21 cellular contexts compared by ENCODE assay signal in genomic region chr16:50354082-50354481, GRCh38. TPM values are rescaled to one million over a fixed set of nuclear protein-coding genes. Genes with fewer than 3 reads are reported as not detected.
A peak's percentile ranks its signal among the peaks of the same experiment; 100 is the strongest.
DNase-seq lines count a peak whose midpoint lies in the region; ATAC-seq and TF ChIP-seq lines count a peak whose summit lies in the region.
"Had no signal": no experiment of that assay in that cellular context is flagged by ENCODE, and none has a peak within 500 bp of the region (broad histone marks: within the 10 kb centered on the region; RNA-seq: fewer than 3 reads in every experiment).

No MANE protein-coding gene starts in this region.

- H3K27me3 ChIP-seq in left lung (no peaks in the 10 kb centered on the region), subcutaneous abdominal adipose tissue (ENCODE audit: control insufficient read depth in 5 of 5, insufficient read depth in 4 of 5, low read length in 5 of 5) (no peaks in the 10 kb centered on the region), aorta (ENCODE audit: control insufficient read depth in 1 of 2, insufficient read depth in 2 of 2, low read length in 1 of 2) (no peaks in the 10 kb centered on the region)
- H3K27me3 ChIP-seq: SJSA1 had no signal

- ATAC-seq in T-helper 17 cell (no peak), left lung (peak; percentile 83), aorta (ENCODE audit: low FRiP score) (peak; percentile 75), HG02973 (IDR thresholded peaks at IDR 0.05; ENCODE audit: unreplicated experiment) (no peak)
- ATAC-seq: A549, HepG2 had no signal

- no peak overlapping the region for H3K4me3 Mint-ChIP-seq in T-helper 17 cell
- H3K4me3 Mint-ChIP-seq: CD8-positive, alpha-beta T cell had no signal

- H3K4me1 ChIP-seq in left lung, result peaks cover 0 to 13% of the 10 kb centered on the region in 2 donors
- peaks cover 0 to 28% (median 6%) of the 10 kb centered on the region in 5 donors for H3K4me1 ChIP-seq in subcutaneous abdominal adipose tissue (ENCODE audit: control insufficient read depth in 5 of 5, insufficient read depth in 5 of 5, low read length in 5 of 5)
- H3K4me1 ChIP-seq in aorta (ENCODE audit: control insufficient read depth in 1 of 2, insufficient read depth in 2 of 2, low read length in 2 of 2), result no peaks in the 10 kb centered on the region
- H3K4me1 ChIP-seq: A549, Caco-2 had no signal

- peak overlapping the region in 1 of 2 donors; percentile 3 for H3K27ac ChIP-seq in left lung
- peak overlapping the region; percentile 47 for H3K27ac ChIP-seq in subcutaneous abdominal adipose tissue (ENCODE audit: low read depth, low read length)
- no peak overlapping the region for H3K27ac ChIP-seq in aorta (ENCODE audit: low read depth in 1 of 2, low read length in 2 of 2)
- H3K27ac ChIP-seq: A549, PC-9, SJSA1 had no signal

- H3K9ac ChIP-seq in subcutaneous abdominal adipose tissue (ENCODE audit: low read length in 5 of 5), result peak overlapping the region in 1 of 5 donors; percentile 57

- peaks cover 8% of the 10 kb centered on the region for H3K36me3 Mint-ChIP-seq in T-helper 17 cell (ENCODE audit: low read depth)

- TF ChIP-seq CTCF in left lung (IDR thresholded peaks at IDR 0.05), result no peak

- H3K9me3 ChIP-seq in T-helper 17 cell (ENCODE audit: control insufficient read depth, low read length, poor library complexity, severe bottlenecking), result no peaks in the 10 kb centered on the region
- no peaks in the 10 kb centered on the region for H3K9me3 ChIP-seq in left lung
- H3K9me3 ChIP-seq in subcutaneous abdominal adipose tissue (ENCODE audit: control insufficient read depth in 5 of 5, low read length in 5 of 5), result no peaks in the 10 kb centered on the region
- no peaks in the 10 kb centered on the region for H3K9me3 ChIP-seq in aorta (ENCODE audit: control insufficient read depth, low read length)
- H3K9me3 ChIP-seq: A549, SJSA1 had no signal

- intact Hi-C loops in left lung (cut with DNase I) (no loop called here), aorta (cut with DNase I) (loop anchor here in 1 of 2 donors (2.0 kb wide), 1 partner anchor 27 kb away; no protein-coding TSS in a partner anchor)

- peak overlapping the region; percentile 94 for H3K27ac Mint-ChIP-seq in T-helper 17 cell

- peaks cover 15% of the 10 kb centered on the region for H3K4me1 Mint-ChIP-seq in T-helper 17 cell

- no peak for DNase-seq in T-helper 17 cell
- no peak for DNase-seq in left lung
- DNase-seq in aorta, result no peak
- no peak for DNase-seq in D341Med (ENCODE audit: low spot score)
- no peak for DNase-seq in DMS153 (lab: John Stamatoyannopoulos, UW)
- DNase-seq: C1 segment of cervical spinal cord; Caco-2; CD8-positive, alpha-beta T cell; DMS 273 treated with DMSO at 0.1 percent for 48 hours; DMS79 treated with DMSO at 0.1 percent for 48 hours; NCI-H1436 treated with DMSO at 0.1 percent for 48 hours; NCI-H187 treated with DMSO at 0.1 percent for 48 hours; NCI-H524 treated with DMSO at 0.1 percent for 48 hours; NK-92 treated with Interleukin-12 subunit alpha and Interleukin-12 subunit beta, amount 100 ng/mL, for 24 hours; PC-9; Right ventricle myocardium superior had no signal

- WGBS in aorta, 2 donors, result 2 to 8% methylated on average over 1 of the region's 1 CpG

- H3K36me3 ChIP-seq in left lung (peaks cover 0 to 64% of the 10 kb centered on the region in 2 donors), subcutaneous abdominal adipose tissue (ENCODE audit: control insufficient read depth in 5 of 5, insufficient read depth in 5 of 5, low read length in 5 of 5) (peaks cover 17 to 43% (median 30%) of the 10 kb centered on the region in 5 donors), aorta (ENCODE audit: control insufficient read depth in 1 of 2, insufficient read depth in 2 of 2, low read length in 1 of 2) (peaks cover 2 to 7% of the 10 kb centered on the region in 2 donors)

- H3K4me3 ChIP-seq in left lung (no peak overlapping the region), subcutaneous abdominal adipose tissue (ENCODE audit: low read depth in 1 of 5, low read length in 5 of 5) (no peak overlapping the region), aorta (ENCODE audit: low read length in 2 of 2) (no peak overlapping the region)
- H3K4me3 ChIP-seq: A549, PC-9, SJSA1 had no signal

- H3K27me3 Mint-ChIP-seq in T-helper 17 cell, result no peaks in the 10 kb centered on the region

RNA-seq across cellular contexts. Expression of gene BRD7, which starts 14.7 kb away (rescaled TPM):
- total RNA-seq in T-helper 17 cell (10 to 100 TPM; 74.2 to 83.4 TPM), left lung (10 to 100 TPM; 59.8 to 66.8 TPM), aorta (10 to 100 TPM; 64.2 to 90.2 TPM)
- 10 to 100 TPM; 37.7 to 53.3 TPM for polyA plus RNA-seq in aorta

Comparison
In these comparisons a context has a peak if more than half of its experiments do, and no peak if none do; other contexts are left out.
1. ATAC-seq: peak in left lung (single experiment) and aorta (single experiment); none in T-helper 17 cell (single experiment) and HG02973 (single experiment).